In genomic region chr17:81927653-81928496, GRCh38 we compare ENCODE assay signal across 8 cellular contexts. TPM values are rescaled to one million over a fixed set of nuclear protein-coding genes. Genes with fewer than 3 reads are reported as not detected.
DNase-seq lines count a peak whose midpoint lies in the region; ATAC-seq and TF ChIP-seq lines count a peak whose summit lies in the region.

TSS of gene MAFG (minus strand) at chr17:81927735. CDS start at chr17:81923185, 4,550 bp downstream.

- no TSS peak for BruUV-seq in A673 (replicated peaks; lab: Mats Ljungman, UMichigan)

- H4K20me1 ChIP-seq in smooth muscle cell (ENCODE audit: low read depth) = peaks cover 45% of the 10 kb centered on the region

- H3K36me3 ChIP-seq in A673 (ENCODE audit: insufficient read depth, low read length, poor library complexity, severe bottlenecking) = peaks cover 2% of the 10 kb centered on the region
- no peaks in the 10 kb centered on the region for H3K36me3 ChIP-seq in smooth muscle cell (ENCODE audit: low read depth)

- H3K4me3 ChIP-seq in A673 (ENCODE audit: low read depth, low read length, poor library complexity, severe bottlenecking) = peak within 1 kb of the TSS; percentile 94
- H3K4me3 ChIP-seq in smooth muscle cell = peak within 1 kb of the TSS; percentile 92

- intact Hi-C loops in A673 (cut with micrococcal nuclease; ENCODE audit: unreplicated experiment) = no loop called here

- H3K27ac ChIP-seq in A673 (ENCODE audit: low read depth, low read length, poor library complexity, severe bottlenecking) (peak within 1 kb of the TSS; percentile 92), VCaP (peak within 1 kb of the TSS; percentile 90), smooth muscle cell (ENCODE audit: low read depth) (peak within 1 kb of the TSS; percentile 100)

- ATAC-seq in GM18861 (IDR thresholded peaks at IDR 0.05; ENCODE audit: unreplicated experiment) (peak; percentile 40), HG03139 (IDR thresholded peaks at IDR 0.05; ENCODE audit: unreplicated experiment) (peak; percentile 51)

- H2AFZ ChIP-seq in smooth muscle cell (ENCODE audit: low read depth) = peak within 1 kb of the TSS; percentile 66

- in situ Hi-C loops in T47D (cut with HindIII; ENCODE audit: low pct_unique_long_range_greater_than_20kb, low sequenced_read_pairs) = no loop called here

- CTCF ChIA-PET in A673 (lab: Charles Lee) = interaction anchor here (0.5 to 1.0 kb wide), 2 partner anchors 32 to 217 kb away, joined by 3 read pairs; no protein-coding TSS in a partner anchor

- H3K4me1 ChIP-seq in A673 (ENCODE audit: insufficient read depth, low read length, poor library complexity, severe bottlenecking) (peaks cover 37% of the 10 kb centered on the region), smooth muscle cell (ENCODE audit: low read depth) (peaks cover 30% of the 10 kb centered on the region)

- TF ChIP-seq CTCF in A673 (conservative IDR thresholded peaks at IDR 0.05; ENCODE audit: low read depth, low read length) (peak; percentile 55; the same call in 1 of the 2 replicates), VCaP (conservative IDR thresholded peaks at IDR 0.05) (peak; percentile 55), smooth muscle cell (IDR thresholded peaks at IDR 0.05; ENCODE audit: borderline replicate concordance, insufficient read depth, poor library complexity, severe bottlenecking) (peak; percentile 30)

- H3K4me2 ChIP-seq in smooth muscle cell = peak within 1 kb of the TSS; percentile 98

- DNase-seq in A673 (ENCODE audit: low spot score) = peak; percentile 97
- DNase-seq in NCI-H2196 treated with DMSO at 0.1 percent for 48 hours (lab: John Stamatoyannopoulos, UW; ENCODE audit: unreplicated experiment) = peak; percentile 96
- DNase-seq in T47D (ENCODE audit: low read depth in 1 of 2, low spot score in 1 of 2) = peak; percentile 97 to 99
- peak; percentile 95 for DNase-seq in iPS-NIHi7 (ENCODE audit: extremely low spot score)
- peak; percentile 83 for DNase-seq in smooth muscle cell (lab: John Stamatoyannopoulos, UW; ENCODE audit: unreplicated experiment)

- H3K27me3 ChIP-seq in A673 (replicated peaks; ENCODE audit: insufficient read depth, low read depth, low read length, poor library complexity) (no peaks in the 10 kb centered on the region), smooth muscle cell (ENCODE audit: low read depth) (no peaks in the 10 kb centered on the region)

- H3K79me2 ChIP-seq in smooth muscle cell (ENCODE audit: low read depth) = peaks cover 42% of the 10 kb centered on the region

- WGBS in smooth muscle cell (ENCODE audit: low lambda C conversion rate) = under 1% methylated on average over 43 of the region's 94 CpGs

- H3F3A ChIP-seq in smooth muscle cell (ENCODE audit: low read depth) = peaks cover 10% of the 10 kb centered on the region

- H3K9ac ChIP-seq in smooth muscle cell (ENCODE audit: low read depth) = peak within 1 kb of the TSS; percentile 100

- no peaks in the 10 kb centered on the region for H3K9me3 ChIP-seq in A673 (ENCODE audit: low read depth, low read length, poor library complexity, severe bottlenecking)
- no peaks in the 10 kb centered on the region for H3K9me3 ChIP-seq in smooth muscle cell (replicated peaks; ENCODE audit: low read depth)

- POLR2A ChIA-PET in A673 (lab: Charles Lee; ENCODE audit: low non-redundant PET) = interaction anchor here (0.6 to 0.7 kb wide), 2 partner anchors 218 to 1025 kb away, joined by 5 to 16 read pairs; no protein-coding TSS in a partner anchor

RNA-seq across cellular contexts. Expression of gene MAFG, which starts in this region (rescaled TPM):
- 46.7 and 49.7 TPM in 2 replicates for total RNA-seq in A673 (2021)
- 13.7 and 15.3 TPM in 2 replicates for total RNA-seq in smooth muscle cell
- 30.3 and 39.0 TPM in 2 replicates for polyA plus RNA-seq in smooth muscle cell

Comparison
In these comparisons a context has a peak if more than half of its experiments do, and no peak if none do; other contexts are left out.
1. Peak in every context shown above with its lines: DNase-seq, ATAC-seq, H3K4me3 ChIP-seq and H3K27ac ChIP-seq.